Comparison of ENCODE assay signal across 12 cellular contexts in genomic region chr3:18900994-18901393, GRCh38.
DNase-seq lines count a peak whose midpoint lies in the region; ATAC-seq lines count a peak whose summit lies in the region.
"Had no signal": no experiment of that assay in that cellular context is flagged by ENCODE, and none has a peak within 500 bp of the region (broad histone marks: within the 10 kb centered on the region; RNA-seq: fewer than 3 reads in every experiment).

No MANE protein-coding gene starts in this region.

- no peaks in the 10 kb centered on the region for H3K9me3 Mint-ChIP-seq in activated CD4-positive, alpha-beta memory T cell treated with anti-CD3 and anti-CD28 coated beads for 36 hours
- H3K9me3 Mint-ChIP-seq: activated CD4-positive, alpha-beta memory T cell treated with anti-CD3 and anti-CD28 coated beads, Interleukin-2, amount 10 ng/mL, durations not matched to agents 7 days and 5 days had no signal

- H3K27me3 Mint-ChIP-seq in activated CD4-positive, alpha-beta memory T cell treated with anti-CD3 and anti-CD28 coated beads for 36 hours = peaks cover 6% of the 10 kb centered on the region

- H3K4me3 Mint-ChIP-seq in activated CD4-positive, alpha-beta memory T cell treated with anti-CD3 and anti-CD28 coated beads for 36 hours = no peak overlapping the region
- H3K4me3 Mint-ChIP-seq: activated CD4-positive, alpha-beta memory T cell treated with anti-CD3 and anti-CD28 coated beads, Interleukin-2, amount 10 ng/mL, durations not matched to agents 7 days and 5 days had no signal

- intact Hi-C loops in activated CD4-positive, alpha-beta memory T cell treated with anti-CD3 and anti-CD28 coated beads for 36 hours (cut with micrococcal nuclease) = no loop called here

- H3K4me1 Mint-ChIP-seq in activated CD4-positive, alpha-beta memory T cell treated with anti-CD3 and anti-CD28 coated beads for 36 hours (ENCODE audit: low read depth) = no peaks in the 10 kb centered on the region
- H3K4me1 Mint-ChIP-seq: activated CD4-positive, alpha-beta memory T cell treated with anti-CD3 and anti-CD28 coated beads, Interleukin-2, amount 10 ng/mL, durations not matched to agents 7 days and 5 days had no signal

- H3K36me3 Mint-ChIP-seq in activated CD4-positive, alpha-beta memory T cell treated with anti-CD3 and anti-CD28 coated beads for 36 hours = no peaks in the 10 kb centered on the region

- DNase-seq in foreskin melanocyte (peak; percentile 57), NCI-H1436 (lab: John Stamatoyannopoulos, UW) (no peak), GM03348 (ENCODE audit: low spot score) (no peak), HK-2 (ENCODE audit: unreplicated experiment) (no peak)
- DNase-seq in activated CD4-positive, alpha-beta memory T cell treated with anti-CD3 and anti-CD28 coated beads for 36 hours = no peak
- DNase-seq: activated CD4-positive, alpha-beta memory T cell treated with anti-CD3 and anti-CD28 coated beads, Interleukin-2, amount 10 ng/mL, durations not matched to agents 7 days and 5 days; anterior cingulate cortex; C1 segment of cervical spinal cord; NCI-H2227 treated with DMSO at 0.1 percent for 48 hours had no signal

- ATAC-seq in GM18508 (IDR thresholded peaks at IDR 0.05; ENCODE audit: insufficient read depth, unreplicated experiment) (peak; percentile 84), GM21576 (IDR thresholded peaks at IDR 0.05; ENCODE audit: unreplicated experiment) (peak; percentile 89), HG03432 (IDR thresholded peaks at IDR 0.05; ENCODE audit: unreplicated experiment) (peak; percentile 93)

- CTCF ChIA-PET in activated CD4-positive, alpha-beta memory T cell treated with anti-CD3 and anti-CD28 coated beads for 36 hours (lab: Charles Lee) = no interaction called here

- POLR2A ChIA-PET in activated CD4-positive, alpha-beta memory T cell treated with anti-CD3 and anti-CD28 coated beads for 36 hours (lab: Charles Lee) = no interaction called here

- H3K27ac Mint-ChIP-seq in activated CD4-positive, alpha-beta memory T cell treated with anti-CD3 and anti-CD28 coated beads for 36 hours = no peak overlapping the region
- H3K27ac Mint-ChIP-seq: activated CD4-positive, alpha-beta memory T cell treated with anti-CD3 and anti-CD28 coated beads, Interleukin-2, amount 10 ng/mL, durations not matched to agents 7 days and 5 days had no signal
